ENCODE assay signal across 28 cellular contexts in the genomic region with DNA sequence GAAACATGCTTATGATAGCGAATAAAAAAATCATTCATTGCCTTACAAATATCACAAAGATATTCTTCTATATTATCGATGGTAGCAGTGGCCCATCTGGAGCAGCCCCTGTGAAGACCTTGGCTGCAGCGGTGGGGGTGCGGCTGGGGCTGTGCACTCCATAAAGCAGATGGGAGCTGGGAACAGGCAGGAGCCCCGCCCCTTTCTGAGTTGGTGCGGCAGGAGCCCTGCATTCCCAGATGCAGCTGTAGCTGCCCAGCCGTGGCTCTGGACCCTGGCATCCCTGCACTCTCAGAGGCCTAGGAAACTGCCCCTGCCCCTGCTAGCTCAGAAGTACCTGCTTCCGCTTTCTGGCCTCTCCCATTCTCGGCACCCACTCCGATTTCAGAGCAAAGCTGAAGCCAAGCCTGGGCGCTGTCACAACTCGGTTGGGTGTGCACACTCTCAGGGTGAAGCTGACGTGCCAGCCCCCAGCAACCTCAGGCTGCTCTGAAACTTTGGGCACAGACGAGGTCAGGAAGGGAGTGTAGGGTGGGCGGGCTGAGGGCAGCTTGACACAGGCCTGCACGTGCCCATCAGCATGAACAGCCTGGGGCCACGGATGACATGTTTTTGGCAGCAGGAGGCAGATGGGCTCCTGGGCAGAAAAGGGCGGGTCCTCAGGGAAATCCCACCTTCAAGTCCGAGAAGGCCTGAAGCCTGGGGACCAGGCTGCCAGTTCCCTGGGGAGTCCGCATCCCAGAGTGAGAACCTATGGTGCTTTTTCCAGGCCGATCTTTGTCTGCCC.
DNase-seq lines count a peak whose midpoint lies in the region; ATAC-seq and TF ChIP-seq lines count a peak whose summit lies in the region.
"Had no signal": no experiment of that assay in that cellular context is flagged by ENCODE, and none has a peak within 500 bp of the region (broad histone marks: within the 10 kb centered on the region; RNA-seq: fewer than 3 reads in every experiment).

No MANE protein-coding gene starts in this region.

- H3K4me1 ChIP-seq in heart right ventricle (no peaks in the 10 kb centered on the region), hepatocyte (ENCODE audit: insufficient read depth) (no peaks in the 10 kb centered on the region), trophoblast cell (ENCODE audit: control insufficient read depth in 1 of 2, insufficient read depth in 2 of 2, low read length in 2 of 2) (no peaks in the 10 kb centered on the region), aorta (ENCODE audit: control insufficient read depth in 1 of 2, insufficient read depth in 2 of 2, low read length in 2 of 2) (no peaks in the 10 kb centered on the region)

- no peaks in the 10 kb centered on the region for H4K20me1 ChIP-seq in hepatocyte (ENCODE audit: insufficient read depth, poor library complexity, severe bottlenecking)

- H3K4ac ChIP-seq in trophoblast cell (ENCODE audit: low read depth, low read length) = no peak overlapping the region

- no peak overlapping the region for H3K4me3 ChIP-seq in heart right ventricle
- H3K4me3 ChIP-seq in hepatocyte = no peak overlapping the region
- no peak overlapping the region for H3K4me3 ChIP-seq in trophoblast cell (ENCODE audit: low read depth, low read length)
- H3K4me3 ChIP-seq in aorta (ENCODE audit: low read length in 2 of 2) = no peak overlapping the region
- H3K4me3 ChIP-seq in brain microvascular endothelial cell (ENCODE audit: low read depth, low read length) = no peak overlapping the region
- H3K4me3 ChIP-seq: PC-9 had no signal

- H3K79me2 ChIP-seq in hepatocyte (no peaks in the 10 kb centered on the region), trophoblast cell (ENCODE audit: control insufficient read depth, insufficient read depth, low read length, poor library complexity) (no peaks in the 10 kb centered on the region)

- H3K4me2 ChIP-seq in hepatocyte (no peak overlapping the region), trophoblast cell (ENCODE audit: low read length) (no peak overlapping the region)
- H3K4me2 ChIP-seq: KMS-11, PC-9, SK-N-SH had no signal

- ATAC-seq in Right ventricle myocardium inferior (no peak), heart right ventricle (no peak), aorta (ENCODE audit: low FRiP score) (peak; percentile 33)
- ATAC-seq: CD8-positive, alpha-beta T cell; HCT116 had no signal

- H3K36me3 ChIP-seq in heart right ventricle = no peaks in the 10 kb centered on the region
- no peaks in the 10 kb centered on the region for H3K36me3 ChIP-seq in hepatocyte (replicated peaks; ENCODE audit: insufficient read depth, low read depth)
- H3K36me3 ChIP-seq in trophoblast cell (ENCODE audit: control insufficient read depth in 1 of 2, insufficient read depth in 2 of 2, low read length in 2 of 2) = no peaks in the 10 kb centered on the region
- no peaks in the 10 kb centered on the region for H3K36me3 ChIP-seq in aorta (ENCODE audit: control insufficient read depth in 1 of 2, insufficient read depth in 2 of 2, low read length in 1 of 2)
- no peaks in the 10 kb centered on the region for H3K36me3 ChIP-seq in brain microvascular endothelial cell (replicated peaks)

- H2BK5ac ChIP-seq in trophoblast cell (ENCODE audit: low read depth, low read length, poor library complexity) = no peak overlapping the region

- H3K27ac ChIP-seq in heart right ventricle = no peak overlapping the region
- H3K27ac ChIP-seq in hepatocyte = no peak overlapping the region
- no peak overlapping the region for H3K27ac ChIP-seq in trophoblast cell (ENCODE audit: low read depth, low read length)
- H3K27ac ChIP-seq in aorta (ENCODE audit: low read depth in 1 of 2, low read length in 2 of 2) = no peak overlapping the region
- no peak overlapping the region for H3K27ac ChIP-seq in brain microvascular endothelial cell
- H3K27ac ChIP-seq: KMS-11, PC-9, RWPE1 had no signal

- TF ChIP-seq CTCF in heart right ventricle (IDR thresholded peaks at IDR 0.05) = no peak
- no peak for TF ChIP-seq CTCF in hepatocyte (IDR thresholded peaks at IDR 0.05; ENCODE audit: poor library complexity)
- no peak for TF ChIP-seq CTCF in brain microvascular endothelial cell (IDR thresholded peaks at IDR 0.05; ENCODE audit: low read depth, low read length, missing control alignments)

- H3K9ac ChIP-seq in trophoblast cell (ENCODE audit: low read length) = no peak overlapping the region
- H3K9ac ChIP-seq: KMS-11, SK-N-SH had no signal

- no peaks in the 10 kb centered on the region for H3K79me1 ChIP-seq in trophoblast cell (ENCODE audit: low read length)

- H2BK120ac ChIP-seq in trophoblast cell (ENCODE audit: insufficient read depth, low read length, poor library complexity) = no peak overlapping the region

- H4K91ac ChIP-seq in trophoblast cell (ENCODE audit: low read depth, low read length) = no peak overlapping the region

- no peaks in the 10 kb centered on the region for H3K9me2 ChIP-seq in hepatocyte (replicated peaks; ENCODE audit: insufficient read depth)
- H3K9me2 ChIP-seq: SK-N-SH had no signal

- WGBS in heart right ventricle, 2 donors = 86 to 89% methylated on average over 21 of the region's 21 CpGs
- WGBS in hepatocyte (ENCODE audit: low lambda C conversion rate, missing lambda C conversion rate) = 90% methylated on average over 21 of the region's 21 CpGs
- no CpG with 5 or more reads among the region's 21 CpGs for WGBS in trophoblast cell (ENCODE audit: extremely low coverage, insufficient coverage, insufficient read length)
- 86 to 88% methylated on average over 21 of the region's 21 CpGs for WGBS in aorta, 2 donors

- peak overlapping the region; percentile 18 for H4K12ac ChIP-seq in trophoblast cell (ENCODE audit: low read depth, low read length)

- no peak overlapping the region for H2AK5ac ChIP-seq in trophoblast cell (ENCODE audit: low read length)

- H3K18ac ChIP-seq in trophoblast cell (ENCODE audit: low read length) = no peak overlapping the region

- in situ Hi-C loops in brain microvascular endothelial cell (cut with HindIII; ENCODE audit: low pct_ligation_motif_present, low sequenced_read_pairs) = no loop called here

- DNase-seq in Right ventricle myocardium inferior (ENCODE audit: missing footprints) (peak; percentile 44), heart right ventricle (no peak), hepatocyte (ENCODE audit: low spot score) (peak; percentile 6), trophoblast cell (no peak), aorta (peak in 1 of 2 donors; percentile 62), NCI-H2196 (lab: John Stamatoyannopoulos, UW; ENCODE audit: unreplicated experiment) (no peak), AG20443 (ENCODE audit: low spot score) (no peak), brain microvascular endothelial cell (no peak)
- DNase-seq: 8988T; AML-193; C1 segment of cervical spinal cord; CD8-positive, alpha-beta T cell; DND-41; GOT3; IMR-90; MV-4-11; NCI-H1105 treated with DMSO at 0.1 percent for 48 hours; NCI-H1694; NCI-H2081 treated with DMSO at 0.1 percent for 48 hours; NCI-H2171 treated with DMSO at 0.1 percent for 48 hours; NCI-H446; NCI-H526 treated with DMSO at 0.1 percent for 48 hours; PC-9; SIG-M5; SK-N-SH had no signal

- H3K23ac ChIP-seq in trophoblast cell (ENCODE audit: low read length) = no peak overlapping the region

- H2AFZ ChIP-seq in hepatocyte (no peak overlapping the region), trophoblast cell (ENCODE audit: insufficient read depth, low read length, poor library complexity) (no peak overlapping the region)
- H2AFZ ChIP-seq: PC-9 had no signal

- no peak overlapping the region for H4K8ac ChIP-seq in trophoblast cell (ENCODE audit: low read depth, low read length)

- H3K27me3 ChIP-seq in heart right ventricle = no peaks in the 10 kb centered on the region
- no peaks in the 10 kb centered on the region for H3K27me3 ChIP-seq in hepatocyte
- H3K27me3 ChIP-seq in trophoblast cell (ENCODE audit: insufficient read depth, low read length) = no peaks in the 10 kb centered on the region
- H3K27me3 ChIP-seq in aorta (ENCODE audit: control insufficient read depth in 1 of 2, insufficient read depth in 2 of 2, low read length in 1 of 2) = no peaks in the 10 kb centered on the region
- no peaks in the 10 kb centered on the region for H3K27me3 ChIP-seq in brain microvascular endothelial cell (replicated peaks)

- peaks cover 0 to 38% (median 13%) of the 10 kb centered on the region in 11 donors for H3K9me3 ChIP-seq in heart right ventricle
- H3K9me3 ChIP-seq in hepatocyte (ENCODE audit: low read depth) = no peaks in the 10 kb centered on the region
- no peaks in the 10 kb centered on the region for H3K9me3 ChIP-seq in trophoblast cell (ENCODE audit: insufficient read depth, low read depth, low read length)
- H3K9me3 ChIP-seq in aorta (ENCODE audit: control insufficient read depth, low read length) = no peaks in the 10 kb centered on the region
- H3K9me3 ChIP-seq: SK-N-SH had no signal

- H3K14ac ChIP-seq in trophoblast cell (ENCODE audit: low read length) = no peak overlapping the region

- no peak overlapping the region for H2BK12ac ChIP-seq in trophoblast cell (ENCODE audit: low read length)

- intact Hi-C loops in Right ventricle myocardium inferior (cut with DNase I) = no loop called here
- intact Hi-C loops in heart right ventricle (cut with DNase I) = no loop called here
- intact Hi-C loops in aorta (cut with DNase I) = no loop called here

Comparison
In these comparisons a context has a peak if more than half of its experiments do, and no peak if none do; other contexts are left out.
1. DNase-seq: peak in Right ventricle myocardium inferior (single experiment) and hepatocyte (single experiment); none in heart right ventricle (0 of 2), trophoblast cell (0 of 2), NCI-H2196 (single experiment), AG20443 (single experiment) and brain microvascular endothelial cell (single experiment).